1 cellular context compared by ENCODE assay signal in genomic region chrX:45696762-45697161, GRCh38.
TF ChIP-seq lines count a peak whose summit lies in the region.

No MANE protein-coding gene starts in this region.

TF ChIP-seq in SK-N-SH treated with all-trans-retinoic acid at 6 μM for 48 hours, 23 proteins besides CTCF, POLR2A, EP300 and RAD21:
- TF ChIP-seq, protein P1, sequence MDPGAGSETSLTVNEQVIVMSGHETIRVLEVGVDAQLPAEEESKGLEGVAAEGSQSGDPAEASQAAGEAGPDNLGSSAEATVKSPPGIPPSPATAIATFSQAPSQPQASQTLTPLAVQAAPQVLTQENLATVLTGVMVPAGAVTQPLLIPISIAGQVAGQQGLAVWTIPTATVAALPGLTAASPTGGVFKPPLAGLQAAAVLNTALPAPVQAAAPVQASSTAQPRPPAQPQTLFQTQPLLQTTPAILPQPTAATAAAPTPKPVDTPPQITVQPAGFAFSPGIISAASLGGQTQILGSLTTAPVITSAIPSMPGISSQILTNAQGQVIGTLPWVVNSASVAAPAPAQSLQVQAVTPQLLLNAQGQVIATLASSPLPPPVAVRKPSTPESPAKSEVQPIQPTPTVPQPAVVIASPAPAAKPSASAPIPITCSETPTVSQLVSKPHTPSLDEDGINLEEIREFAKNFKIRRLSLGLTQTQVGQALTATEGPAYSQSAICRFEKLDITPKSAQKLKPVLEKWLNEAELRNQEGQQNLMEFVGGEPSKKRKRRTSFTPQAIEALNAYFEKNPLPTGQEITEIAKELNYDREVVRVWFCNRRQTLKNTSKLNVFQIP (CRISPR knock-in tag; IDR thresholded peaks at IDR 0.05; ENCODE audit: borderline replicate concordance, low read depth) = no peak
- TF ChIP-seq ESRRG (CRISPR knock-in tag; IDR thresholded peaks at IDR 0.05) (no peak), SNAI2 (CRISPR knock-in tag; IDR thresholded peaks at IDR 0.05) (no peak), ZNF8 (CRISPR knock-in tag; IDR thresholded peaks at IDR 0.05) (no peak), ZNF565 (CRISPR knock-in tag; conservative IDR thresholded peaks at IDR 0.05; ENCODE audit: low read depth) (no peak), GLIS3 (CRISPR knock-in tag; IDR thresholded peaks at IDR 0.05) (no peak), RARB (CRISPR knock-in tag; IDR thresholded peaks at IDR 0.05) (no peak)
- TF ChIP-seq, protein P2, sequence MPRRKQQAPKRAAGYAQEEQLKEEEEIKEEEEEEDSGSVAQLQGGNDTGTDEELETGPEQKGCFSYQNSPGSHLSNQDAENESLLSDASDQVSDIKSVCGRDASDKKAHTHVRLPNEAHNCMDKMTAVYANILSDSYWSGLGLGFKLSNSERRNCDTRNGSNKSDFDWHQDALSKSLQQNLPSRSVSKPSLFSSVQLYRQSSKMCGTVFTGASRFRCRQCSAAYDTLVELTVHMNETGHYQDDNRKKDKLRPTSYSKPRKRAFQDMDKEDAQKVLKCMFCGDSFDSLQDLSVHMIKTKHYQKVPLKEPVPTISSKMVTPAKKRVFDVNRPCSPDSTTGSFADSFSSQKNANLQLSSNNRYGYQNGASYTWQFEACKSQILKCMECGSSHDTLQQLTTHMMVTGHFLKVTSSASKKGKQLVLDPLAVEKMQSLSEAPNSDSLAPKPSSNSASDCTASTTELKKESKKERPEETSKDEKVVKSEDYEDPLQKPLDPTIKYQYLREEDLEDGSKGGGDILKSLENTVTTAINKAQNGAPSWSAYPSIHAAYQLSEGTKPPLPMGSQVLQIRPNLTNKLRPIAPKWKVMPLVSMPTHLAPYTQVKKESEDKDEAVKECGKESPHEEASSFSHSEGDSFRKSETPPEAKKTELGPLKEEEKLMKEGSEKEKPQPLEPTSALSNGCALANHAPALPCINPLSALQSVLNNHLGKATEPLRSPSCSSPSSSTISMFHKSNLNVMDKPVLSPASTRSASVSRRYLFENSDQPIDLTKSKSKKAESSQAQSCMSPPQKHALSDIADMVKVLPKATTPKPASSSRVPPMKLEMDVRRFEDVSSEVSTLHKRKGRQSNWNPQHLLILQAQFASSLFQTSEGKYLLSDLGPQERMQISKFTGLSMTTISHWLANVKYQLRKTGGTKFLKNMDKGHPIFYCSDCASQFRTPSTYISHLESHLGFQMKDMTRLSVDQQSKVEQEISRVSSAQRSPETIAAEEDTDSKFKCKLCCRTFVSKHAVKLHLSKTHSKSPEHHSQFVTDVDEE (CRISPR knock-in tag; IDR thresholded peaks at IDR 0.05) = no peak
TF ChIP-seq in SK-N-SH treated with all-trans-retinoic acid at 6 μM for 48 hours: peak in this region for 0.
